In genomic region chr15:74598126-74598842, GRCh38 we compare ENCODE assay signal across 9 cellular contexts. TPM values are rescaled to one million over a fixed set of nuclear protein-coding genes. Genes with fewer than 3 reads are reported as not detected.
DNase-seq lines count a peak whose midpoint lies in the region; ATAC-seq and TF ChIP-seq lines count a peak whose summit lies in the region.
"Had no signal": no experiment of that assay in that cellular context is flagged by ENCODE, and none has a peak within 500 bp of the region (broad histone marks: within the 10 kb centered on the region; RNA-seq: fewer than 3 reads in every experiment).

No MANE protein-coding gene starts in this region.

- H3K4me3 ChIP-seq in BE2C (ENCODE audit: low read depth, low read length): peak overlapping the region; percentile 85
- H3K4me3 ChIP-seq: SK-N-MC had no signal

- ATAC-seq in HG03432 (IDR thresholded peaks at IDR 0.05; ENCODE audit: unreplicated experiment): peak; percentile 86

- no peaks in the 10 kb centered on the region for H3K9me3 ChIP-seq in BE2C

- no peaks in the 10 kb centered on the region for H3K27me3 ChIP-seq in BE2C

- no peaks in the 10 kb centered on the region for H3K36me3 ChIP-seq in BE2C

- TF ChIP-seq CTCF in BE2C (IDR thresholded peaks at IDR 0.05; ENCODE audit: low read depth, low read length): no peak

- peaks cover 7% of the 10 kb centered on the region; the same call in 1 of the 2 replicates for H3K4me1 ChIP-seq in BE2C

- peak; percentile 81 for TF ChIP-seq POLR2A in GM19193 (IDR thresholded peaks at IDR 0.05; ENCODE audit: extremely low read depth, insufficient read depth, insufficient read length)

- DNase-seq in BE2C (peak; percentile 95), NOMO-1 treated with DMSO at 0.1 percent for 48 hours (lab: John Stamatoyannopoulos, UW; ENCODE audit: unreplicated experiment) (peak; percentile 89), activated T-cell treated with anti-CD3 and anti-CD28 coated beads for 24 hours (ENCODE audit: low read depth) (peak; percentile 85), epidermal melanocyte (ENCODE audit: insufficient read length, low spot score) (peak; percentile 99), middle frontal gyrus (ENCODE audit: extremely low spot score, low spot score) (peak; percentile 80)
- peak; percentile 81 to 87 for DNase-seq in stimulated activated CD8-positive, alpha-beta memory T cell treated with anti-CD3 and anti-CD28 coated beads, Interleukin-2, amount 100 ng/mL, for 48 hours (ENCODE audit: low read depth in 2 of 2)

RNA-seq across cellular contexts. Expression of gene CLK3, which starts 17.4 kb away (rescaled TPM):
- 127 TPM for polyA plus RNA-seq in BE2C (2012; ENCODE audit: insufficient read depth, insufficient read length, low read depth)

RNA-seq across cellular contexts. Expression of gene ARID3B, which starts 57.3 kb away (rescaled TPM):
- 34.6 TPM for polyA plus RNA-seq in BE2C (2012; ENCODE audit: insufficient read depth, insufficient read length, low read depth)

Comparison
In these comparisons a context has a peak if more than half of its experiments do, and no peak if none do; other contexts are left out.
1. Peak in every context shown above with its lines: DNase-seq, ATAC-seq and H3K4me3 ChIP-seq.